Comparison of ENCODE assay signal across 17 cellular contexts in genomic region chr1:199174336-199174735, GRCh38.
DNase-seq lines count a peak whose midpoint lies in the region; ATAC-seq, FAIRE-seq and TF ChIP-seq lines count a peak whose summit lies in the region.
"Had no signal": no experiment of that assay in that cellular context is flagged by ENCODE, and none has a peak within 500 bp of the region (broad histone marks: within the 10 kb centered on the region; RNA-seq: fewer than 3 reads in every experiment).

No MANE protein-coding gene starts in this region.

- H3K27me3 ChIP-seq in KMS-11 (ENCODE audit: insufficient read depth, low read depth), result no peaks in the 10 kb centered on the region
- H3K27me3 ChIP-seq in astrocyte (ENCODE audit: insufficient read depth, low read length), result no peaks in the 10 kb centered on the region
- no peaks in the 10 kb centered on the region for H3K27me3 ChIP-seq in smooth muscle cell (ENCODE audit: low read depth)
- H3K27me3 ChIP-seq: SJCRH30 had no signal

- H3K9me3 Mint-ChIP-seq in activated naive CD4-positive, alpha-beta T cell treated with anti-CD3 and anti-CD28 coated beads, Interleukin-2, amount 10 ng/mL, durations not matched to agents 7 days and 5 days, result no peaks in the 10 kb centered on the region
- H3K9me3 Mint-ChIP-seq in astrocyte (ENCODE audit: unreplicated experiment), result peaks cover 2% of the 10 kb centered on the region
- H3K9me3 Mint-ChIP-seq: IgD-negative memory B cell had no signal

- H3K4me3 ChIP-seq in KMS-11 (IDR thresholded peaks at IDR 0.05; ENCODE audit: insufficient read depth, low read depth, low read length) (no peak overlapping the region), astrocyte (ENCODE audit: insufficient read depth, low read depth, low read length) (no peak overlapping the region), smooth muscle cell (no peak overlapping the region)
- H3K4me3 ChIP-seq: SJCRH30 had no signal

- TF ChIP-seq CTCF in KMS-11 (conservative IDR thresholded peaks at IDR 0.05; ENCODE audit: low read depth, low read length) (no peak), astrocyte (IDR thresholded peaks at IDR 0.05; ENCODE audit: insufficient read depth, low read depth, low read length) (no peak), smooth muscle cell (IDR thresholded peaks at IDR 0.05; ENCODE audit: borderline replicate concordance, insufficient read depth, poor library complexity, severe bottlenecking) (no peak)

- H3K4me1 Mint-ChIP-seq in activated naive CD4-positive, alpha-beta T cell treated with anti-CD3 and anti-CD28 coated beads, Interleukin-2, amount 10 ng/mL, durations not matched to agents 7 days and 5 days, result peaks cover 33% of the 10 kb centered on the region
- H3K4me1 Mint-ChIP-seq in astrocyte (ENCODE audit: low read depth, unreplicated experiment), result peaks cover 28% of the 10 kb centered on the region

- H3K79me2 ChIP-seq in KMS-11 (ENCODE audit: insufficient read depth, low read depth) (no peaks in the 10 kb centered on the region), astrocyte (ENCODE audit: insufficient read depth, low read length) (no peaks in the 10 kb centered on the region), smooth muscle cell (ENCODE audit: low read depth) (no peaks in the 10 kb centered on the region)

- peaks cover 38% of the 10 kb centered on the region for H3K4me1 ChIP-seq in KMS-11 (ENCODE audit: low read depth, poor library complexity, severe bottlenecking)
- H3K4me1 ChIP-seq in astrocyte (ENCODE audit: insufficient read depth, low read length), result no peaks in the 10 kb centered on the region
- H3K4me1 ChIP-seq in smooth muscle cell (ENCODE audit: low read depth), result peaks cover 4% of the 10 kb centered on the region
- H3K4me1 ChIP-seq: SJCRH30 had no signal

- CTCF ChIA-PET in activated naive CD4-positive, alpha-beta T cell treated with anti-CD3 and anti-CD28 coated beads, Interleukin-2, amount 10 ng/mL, durations not matched to agents 7 days and 5 days (lab: Charles Lee), result no interaction called here

- peaks cover 8% of the 10 kb centered on the region for H3F3A ChIP-seq in smooth muscle cell (ENCODE audit: low read depth)

- no peak overlapping the region for H2AFZ ChIP-seq in KMS-11 (ENCODE audit: low read depth)
- no peak overlapping the region for H2AFZ ChIP-seq in astrocyte (ENCODE audit: low read depth, low read length)
- peak overlapping the region; percentile 79 for H2AFZ ChIP-seq in smooth muscle cell (ENCODE audit: low read depth)

- H3K36me3 ChIP-seq in KMS-11 (ENCODE audit: insufficient read depth), result no peaks in the 10 kb centered on the region
- H3K36me3 ChIP-seq in astrocyte (ENCODE audit: insufficient read depth, low read length), result no peaks in the 10 kb centered on the region
- H3K36me3 ChIP-seq in smooth muscle cell (ENCODE audit: low read depth), result no peaks in the 10 kb centered on the region
- H3K36me3 ChIP-seq: SJCRH30 had no signal

- FAIRE-seq in astrocyte (lab: Jason Lieb, UNC), result no peak
- FAIRE-seq: endometrium had no signal

- H3K9ac ChIP-seq in KMS-11, result no peak overlapping the region
- no peak overlapping the region for H3K9ac ChIP-seq in astrocyte (ENCODE audit: low read length)
- no peak overlapping the region for H3K9ac ChIP-seq in smooth muscle cell (ENCODE audit: low read depth)

- H3K27ac ChIP-seq in KMS-11 (no peak overlapping the region), astrocyte (ENCODE audit: low read depth, low read length) (no peak overlapping the region), smooth muscle cell (ENCODE audit: low read depth) (peak overlapping the region; percentile 96)
- H3K27ac ChIP-seq: SJCRH30 had no signal

- H3K27me3 Mint-ChIP-seq in activated naive CD4-positive, alpha-beta T cell treated with anti-CD3 and anti-CD28 coated beads, Interleukin-2, amount 10 ng/mL, durations not matched to agents 7 days and 5 days, result no peaks in the 10 kb centered on the region
- no peaks in the 10 kb centered on the region for H3K27me3 Mint-ChIP-seq in astrocyte (ENCODE audit: low read depth, unreplicated experiment)
- H3K27me3 Mint-ChIP-seq: IgD-negative memory B cell had no signal

- H3K4me3 Mint-ChIP-seq in activated naive CD4-positive, alpha-beta T cell treated with anti-CD3 and anti-CD28 coated beads, Interleukin-2, amount 10 ng/mL, durations not matched to agents 7 days and 5 days, result no peak overlapping the region
- no peak overlapping the region for H3K4me3 Mint-ChIP-seq in astrocyte (ENCODE audit: unreplicated experiment)

- DNase-seq in activated naive CD4-positive, alpha-beta T cell treated with anti-CD3 and anti-CD28 coated beads, Interleukin-2, amount 10 ng/mL, durations not matched to agents 7 days and 5 days, result no peak
- DNase-seq in activated naive CD4-positive, alpha-beta T cell (lab: John Stamatoyannopoulos, UW), result no peak
- DNase-seq in astrocyte (ENCODE audit: low read depth) (no peak), smooth muscle cell (lab: John Stamatoyannopoulos, UW; ENCODE audit: unreplicated experiment) (no peak), NCI-H1694 treated with DMSO at 0.1 percent for 48 hours (lab: John Stamatoyannopoulos, UW) (no peak)
- DNase-seq: activated CD4-positive, alpha-beta T cell treated with anti-CD3 and anti-CD28 coated beads, Interleukin-2, amount 50 U/mL, for 1 hour; amniotic stem cell; GOT3; MV-4-11; NCI-H524 treated with DMSO at 0.1 percent for 48 hours; retina; SJCRH30 had no signal

- H3K9me3 ChIP-seq in astrocyte (ENCODE audit: insufficient read depth, low read depth, low read length) (no peaks in the 10 kb centered on the region), smooth muscle cell (replicated peaks; ENCODE audit: low read depth) (no peaks in the 10 kb centered on the region)
- H3K9me3 ChIP-seq: SJCRH30 had no signal

- H4K20me1 ChIP-seq in KMS-11 (ENCODE audit: insufficient read depth), result no peaks in the 10 kb centered on the region
- no peaks in the 10 kb centered on the region for H4K20me1 ChIP-seq in astrocyte (ENCODE audit: insufficient read depth, low read length)
- H4K20me1 ChIP-seq in smooth muscle cell (ENCODE audit: low read depth), result no peaks in the 10 kb centered on the region

- peaks cover 1% of the 10 kb centered on the region for H3K36me3 Mint-ChIP-seq in activated naive CD4-positive, alpha-beta T cell treated with anti-CD3 and anti-CD28 coated beads, Interleukin-2, amount 10 ng/mL, durations not matched to agents 7 days and 5 days
- peaks cover 2% of the 10 kb centered on the region for H3K36me3 Mint-ChIP-seq in astrocyte (ENCODE audit: low read depth, unreplicated experiment)

- H3K4me2 ChIP-seq in KMS-11, result peak overlapping the region; percentile 56
- H3K4me2 ChIP-seq in astrocyte (ENCODE audit: low read length), result no peak overlapping the region
- peak overlapping the region; percentile 74 for H3K4me2 ChIP-seq in smooth muscle cell

- ATAC-seq in HG03280 (IDR thresholded peaks at IDR 0.05; ENCODE audit: unreplicated experiment) (no peak), HG02973 (IDR thresholded peaks at IDR 0.05; ENCODE audit: unreplicated experiment) (no peak)

- H3K27ac Mint-ChIP-seq in activated naive CD4-positive, alpha-beta T cell treated with anti-CD3 and anti-CD28 coated beads, Interleukin-2, amount 10 ng/mL, durations not matched to agents 7 days and 5 days, result peak overlapping the region; percentile 14
- peak overlapping the region; percentile 86 for H3K27ac Mint-ChIP-seq in astrocyte (ENCODE audit: unreplicated experiment)
- H3K27ac Mint-ChIP-seq: IgD-negative memory B cell had no signal
